11 cellular contexts compared by ENCODE assay signal in the genomic region with DNA sequence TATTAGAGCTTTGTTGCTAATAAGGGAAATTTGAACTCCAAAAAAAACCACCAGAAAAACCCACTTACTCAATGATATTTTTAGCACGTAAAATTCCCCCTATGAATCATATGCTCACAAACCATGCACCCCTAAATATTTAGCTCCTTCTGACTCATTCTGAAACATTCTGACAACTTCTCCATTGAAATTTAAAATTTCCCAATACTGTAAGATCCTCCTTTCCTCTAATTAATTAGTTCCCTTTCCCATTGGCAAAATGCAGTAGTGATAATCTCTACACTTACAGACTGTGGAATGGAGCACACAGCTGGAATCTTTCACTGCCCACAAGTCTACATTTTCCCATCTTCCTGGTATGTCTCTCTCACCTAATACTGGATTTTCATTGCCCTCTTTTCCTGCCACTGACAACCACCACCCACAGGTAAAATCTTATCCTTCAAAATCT.
A peak's percentile ranks its signal among the peaks of the same experiment; 100 is the strongest.
DNase-seq lines count a peak whose midpoint lies in the region; ATAC-seq, FAIRE-seq and TF ChIP-seq lines count a peak whose summit lies in the region.
"Had no signal": no experiment of that assay in that cellular context is flagged by ENCODE, and none has a peak within 500 bp of the region (broad histone marks: within the 10 kb centered on the region; RNA-seq: fewer than 3 reads in every experiment).

No MANE protein-coding gene starts in this region.

- peak; percentile 63 for DNase-seq in mammary epithelial cell
- no peak for DNase-seq in breast epithelium (ENCODE audit: low spot score in 2 of 2)
- peak; percentile 32 to 54 for DNase-seq in NOMO-1 (lab: John Stamatoyannopoulos, UW; ENCODE audit: unreplicated experiment in 2 of 2)
- no peak for DNase-seq in upper lobe of right lung
- no peak for DNase-seq in NCI-H2227 (lab: John Stamatoyannopoulos, UW; ENCODE audit: unreplicated experiment)
- DNase-seq in coronary artery (ENCODE audit: low spot score): no peak
- no peak for DNase-seq in RCC 7860 (ENCODE audit: low spot score)
- DNase-seq: hypothalamus; stimulated activated CD4-positive, alpha-beta T cell treated with anti-CD3 and anti-CD28 coated beads, Interleukin-4, amount 100 ng/mL, for 24 hours; WERI-Rb-1 had no signal

- no TSS peak for BruUV-seq in mammary epithelial cell (replicated peaks; lab: Mats Ljungman, UMichigan)

- H3K79me2 ChIP-seq in mammary epithelial cell (ENCODE audit: insufficient read depth, low read length): no peaks in the 10 kb centered on the region

- CTCF ChIA-PET in mammary epithelial cell (lab: Charles Lee; ENCODE audit: low non-redundant PET): no interaction called here

- H3K9ac ChIP-seq in mammary epithelial cell (ENCODE audit: insufficient read depth, low read length): no peak overlapping the region

- TF ChIP-seq CTCF in mammary epithelial cell (conservative IDR thresholded peaks at IDR 0.05 in 1 of 2, IDR thresholded peaks at IDR 0.05 in 1 of 2; ENCODE audit: extremely low read depth in 1 of 2, insufficient read depth in 1 of 2, low read depth in 1 of 2, low read length in 2 of 2) (no peak), breast epithelium (IDR thresholded peaks at IDR 0.05) (no peak), upper lobe of right lung (IDR thresholded peaks at IDR 0.05) (no peak), coronary artery (IDR thresholded peaks at IDR 0.05) (no peak)

- intact Hi-C loops in mammary epithelial cell (cut with micrococcal nuclease): no loop called here
- intact Hi-C loops in breast epithelium (cut with DNase I; ENCODE audit: low total_unique reads): no loop called here
- intact Hi-C loops in upper lobe of right lung (cut with DNase I): no loop called here

- TF ChIP-seq POLR2A in breast epithelium (IDR thresholded peaks at IDR 0.05): no peak

- H3K36me3 ChIP-seq in mammary epithelial cell (ENCODE audit: insufficient read depth, low read length): no peaks in the 10 kb centered on the region
- H3K36me3 ChIP-seq in breast epithelium: no peaks in the 10 kb centered on the region
- H3K36me3 ChIP-seq in upper lobe of right lung: no peaks in the 10 kb centered on the region
- H3K36me3 ChIP-seq: WERI-Rb-1 had no signal

- H3K9me3 ChIP-seq in mammary epithelial cell (replicated peaks; ENCODE audit: insufficient read depth, low read length) (no peaks in the 10 kb centered on the region), breast epithelium (no peaks in the 10 kb centered on the region), upper lobe of right lung (no peaks in the 10 kb centered on the region)

- dilution Hi-C loops in mammary epithelial cell (cut with HindIII; ENCODE audit: low sequenced_read_pairs): no loop called here

- FAIRE-seq in RCC 7860 (lab: Jason Lieb, UNC): no peak

- H3K4me2 ChIP-seq in mammary epithelial cell (ENCODE audit: insufficient read depth, low read depth, low read length): no peak overlapping the region

- no peak overlapping the region for H3K4me3 ChIP-seq in mammary epithelial cell (replicated peaks in 1 of 3; ENCODE audit: insufficient read depth in 1 of 3, low read depth in 2 of 3, low read length in 3 of 3)
- no peak overlapping the region for H3K4me3 ChIP-seq in breast epithelium
- H3K4me3 ChIP-seq in upper lobe of right lung: no peak overlapping the region
- H3K4me3 ChIP-seq in coronary artery: no peak overlapping the region

- in situ Hi-C loops in mammary epithelial cell (cut with MboI; ENCODE audit: low sequenced_read_pairs in 2 of 2): no loop called here

- ATAC-seq in HG02759 (IDR thresholded peaks at IDR 0.05; ENCODE audit: unreplicated experiment) (peak; percentile 48), upper lobe of right lung (peak; percentile 52)

- no peaks in the 10 kb centered on the region for H3K4me1 ChIP-seq in mammary epithelial cell (ENCODE audit: insufficient read depth, low read length)
- no peaks in the 10 kb centered on the region for H3K4me1 ChIP-seq in breast epithelium
- no peaks in the 10 kb centered on the region for H3K4me1 ChIP-seq in upper lobe of right lung

- no peak overlapping the region for H2AFZ ChIP-seq in mammary epithelial cell (ENCODE audit: low read depth, low read length)

- no peak overlapping the region for H3K27ac ChIP-seq in mammary epithelial cell (ENCODE audit: insufficient read depth, low read depth, low read length)
- no peak overlapping the region for H3K27ac ChIP-seq in breast epithelium
- no peak overlapping the region for H3K27ac ChIP-seq in upper lobe of right lung
- H3K27ac ChIP-seq in coronary artery: no peak overlapping the region
- H3K27ac ChIP-seq: WERI-Rb-1 had no signal

- H3K27me3 ChIP-seq in mammary epithelial cell (ENCODE audit: insufficient read depth, low read length): no peaks in the 10 kb centered on the region
- H3K27me3 ChIP-seq in breast epithelium: no peaks in the 10 kb centered on the region
- H3K27me3 ChIP-seq in upper lobe of right lung: no peaks in the 10 kb centered on the region

- WGBS in mammary epithelial cell (ENCODE audit: low coverage, missing lambda C conversion rate): 7% methylated on average over 1 of the region's 1 CpG

- H4K20me1 ChIP-seq in mammary epithelial cell (ENCODE audit: insufficient read depth, low read length): no peaks in the 10 kb centered on the region

Comparison
In these comparisons a context has a peak if more than half of its experiments do, and no peak if none do; other contexts are left out.
1. DNase-seq: peak in mammary epithelial cell (single experiment) and NOMO-1 (2 of 2); none in breast epithelium (0 of 2), upper lobe of right lung (single experiment), NCI-H2227 (single experiment), coronary artery (single experiment) and RCC 7860 (single experiment).